ENCODE assay signal across 9 cellular contexts in genomic region chr19:40818480-40819399, GRCh38. TPM values are rescaled to one million over a fixed set of nuclear protein-coding genes. Genes with fewer than 3 reads are reported as not detected.
DNase-seq lines count a peak whose midpoint lies in the region; ATAC-seq and TF ChIP-seq lines count a peak whose summit lies in the region.
"Not testable (repeated sequence)": the region's sequence is repeated elsewhere in the genome, so short reads cannot be mapped to it uniquely, and the experiment has no call there.
"Had no signal": no experiment of that assay in that cellular context is flagged by ENCODE, and none has a peak within 500 bp of the region (broad histone marks: within the 10 kb centered on the region; RNA-seq: fewer than 3 reads in every experiment).

No MANE protein-coding gene starts in this region.

- not testable (repeated sequence) for TF ChIP-seq POLR2A in gastrocnemius medialis (IDR thresholded peaks at IDR 0.05); transverse colon (IDR thresholded peaks at IDR 0.05)

- not testable (repeated sequence) for H3K9me3 ChIP-seq in gastrocnemius medialis, transverse colon

- peaks cover 15 to 23% of the 10 kb centered on the region in 2 donors for H3K4me1 ChIP-seq in gastrocnemius medialis
- H3K4me1 ChIP-seq in transverse colon, result peaks cover 6 to 39% (median 19%) of the 10 kb centered on the region in 4 donors

- intact Hi-C loops in gastrocnemius medialis (cut with DNase I; ENCODE audit: low total_unique reads), result loop anchor here (1.0 kb wide), 1 partner anchor 156 kb away; no protein-coding TSS in a partner anchor
- intact Hi-C loops in transverse colon (cut with DNase I; ENCODE audit: low total_unique reads), result not testable (repeated sequence)

- H3K9me3 Mint-ChIP-seq in IgD-negative memory B cell; activated T-cell treated with anti-CD3 and anti-CD28 coated beads, Interleukin-2, amount 50 U/mL, for 24 hours: not testable (repeated sequence)

- not testable (repeated sequence) for H3K36me3 ChIP-seq in gastrocnemius medialis, transverse colon

- CTCF ChIA-PET in GM10248 (lab: Yijun Ruan, JAX) (interaction anchor here (0.8 to 4.1 kb wide), 18 partner anchors 9 to 174 kb away, joined by 3 to 60 read pairs (median 5); no protein-coding TSS in a partner anchor), RWPE1 (lab: Yijun Ruan, JAX) (interaction anchor here (0.9 to 1.8 kb wide), 3 partner anchors 17 to 156 kb away, joined by 3 to 11 read pairs (median 5); no protein-coding TSS in a partner anchor)

- peak overlapping the region; percentile 70 to 78 (median 78) for H3K27ac Mint-ChIP-seq in IgD-negative memory B cell
- peak overlapping the region; percentile 76 for H3K27ac Mint-ChIP-seq in activated T-cell treated with anti-CD3 and anti-CD28 coated beads, Interleukin-2, amount 50 U/mL, for 24 hours

- WGBS in transverse colon (ENCODE audit: low coverage in 1 of 2), 2 donors, result 29 to 100% methylated on average over 1 to 24 of the region's 36 CpGs

- H3K4me3 ChIP-seq in gastrocnemius medialis (peak overlapping the region in 3 of 4 donors; percentile 17 to 53 (median 23)), transverse colon (peak overlapping the region in 2 of 4 donors; percentile 17 to 34)

- not testable (repeated sequence) for TF ChIP-seq EP300 in transverse colon (IDR thresholded peaks at IDR 0.05; ENCODE audit: low read depth)

- H3K27me3 Mint-ChIP-seq in IgD-negative memory B cell; activated T-cell treated with anti-CD3 and anti-CD28 coated beads, Interleukin-2, amount 50 U/mL, for 24 hours: not testable (repeated sequence)

- DNase-seq in GM10248 (ENCODE audit: extremely low spot score); RWPE1 (ENCODE audit: low spot score): not testable (repeated sequence)
- peak; percentile 88 for DNase-seq in activated T-cell treated with anti-CD3 and anti-CD28 coated beads, Interleukin-2, amount 50 U/mL, for 24 hours
- peak; percentile 43 for DNase-seq in dermis blood vessel endothelial cell
- DNase-seq in left lobe of liver (ENCODE audit: low spot score), result peak; percentile 88
- peak in 1 of 2 donors; percentile 59 for DNase-seq in gastrocnemius medialis
- peak; percentile 86 for DNase-seq in transverse colon

- POLR2A ChIA-PET in GM10248 (lab: Yijun Ruan, JAX); RWPE1 (lab: Yijun Ruan, JAX; ENCODE audit: low non-redundant PET): not testable (repeated sequence)

- H3K4me1 Mint-ChIP-seq in IgD-negative memory B cell, result peaks cover 17 to 29% (median 28%) of the 10 kb centered on the region in 3 donors
- H3K4me1 Mint-ChIP-seq in activated T-cell treated with anti-CD3 and anti-CD28 coated beads, Interleukin-2, amount 50 U/mL, for 24 hours (ENCODE audit: low read depth), result peaks cover 23% of the 10 kb centered on the region

- H3K27me3 ChIP-seq in gastrocnemius medialis, transverse colon: not testable (repeated sequence)

- H3K36me3 Mint-ChIP-seq in IgD-negative memory B cell; activated T-cell treated with anti-CD3 and anti-CD28 coated beads, Interleukin-2, amount 50 U/mL, for 24 hours (ENCODE audit: low read depth): not testable (repeated sequence)

- ATAC-seq in left lobe of liver, result peak; percentile 83
- ATAC-seq in gastrocnemius medialis, result peak in 1 of 2 donors; percentile 51

- H3K27ac ChIP-seq in RWPE1 (peak overlapping the region; percentile 74), gastrocnemius medialis (peak overlapping the region in 2 of 4 donors; percentile 41 to 59), transverse colon (peak overlapping the region; percentile 50 to 70 (median 54))

- TF ChIP-seq CTCF in GM10248 (IDR thresholded peaks at IDR 0.05; ENCODE audit: control extremely low read depth, extremely low read depth, low read depth, missing control alignments) (peak; percentile 39), RWPE1 (conservative IDR thresholded peaks at IDR 0.05; ENCODE audit: low read depth) (peak; percentile 75), gastrocnemius medialis (IDR thresholded peaks at IDR 0.05 in 4 of 5, conservative IDR thresholded peaks at IDR 0.05 in 1 of 5) (peak in 1 of 5 experiments; percentile 25), transverse colon (IDR thresholded peaks at IDR 0.05) (peak; percentile 26 to 53 (median 33))

- H3K4me3 Mint-ChIP-seq in IgD-negative memory B cell, result peak overlapping the region; percentile 79 to 94 (median 87)
- H3K4me3 Mint-ChIP-seq in activated T-cell treated with anti-CD3 and anti-CD28 coated beads, Interleukin-2, amount 50 U/mL, for 24 hours, result peak overlapping the region; percentile 72

- in situ Hi-C loops in gastrocnemius medialis (cut with MboI; ENCODE audit: low sequenced_read_pairs in 4 of 4), result loop anchor here in 2 of 4 donors (5.0 to 10.0 kb wide), 2 partner anchors 64 to 156 kb away; partner anchors contain the start of genes ACTMAP (in 1 of the 2) and SNRPA (in 1 of the 2)
- in situ Hi-C loops in transverse colon (cut with MboI; ENCODE audit: low pct_ligation_motif_present in 1 of 4, low pct_unique_long_range_greater_than_20kb in 1 of 4, low sequenced_read_pairs in 3 of 4), result loop anchor here in 2 of 4 donors (10.0 to 25.0 kb wide), 2 partner anchors 106 to 154 kb away; partner anchors contain the start of genes COQ8B (in 1 of the 2) and ITPKC (in 1 of the 2)

RNA-seq across cellular contexts. Expression of gene EGLN2, which starts 19.7 kb away (rescaled TPM):
- 181 TPM for polyA plus RNA-seq in IgD-negative memory B cell
- total RNA-seq in dermis blood vessel endothelial cell (159 and 197 TPM in 2 replicates), left lobe of liver (42.2 TPM), gastrocnemius medialis (10 to 100 TPM; 42.7 to 56.6 (median 47.9) TPM), transverse colon (100 to 1,000 TPM; 102 to 123 (median 115) TPM)

RNA-seq across cellular contexts. Expression of gene CYP2A6, which starts 31.5 kb away (rescaled TPM):
- polyA plus RNA-seq in IgD-negative memory B cell, result not detected
- total RNA-seq in dermis blood vessel endothelial cell (not detected in 2 replicates), left lobe of liver (2,152 TPM), gastrocnemius medialis (under 1 TPM in 2 of 4 donors, not detected in 2; 0.16 to 0.20 TPM), transverse colon (not detected)
- total RNA-seq: glomerular endothelial cell had no signal

RNA-seq across cellular contexts. Expression of gene RAB4B, which starts 40.7 kb away (rescaled TPM):
- 141 TPM for polyA plus RNA-seq in IgD-negative memory B cell
- total RNA-seq in dermis blood vessel endothelial cell (15.6 and 21.3 TPM in 2 replicates), left lobe of liver (9.0 TPM), gastrocnemius medialis (10 to 100 TPM; 14.9 to 27.2 (median 19.7) TPM), transverse colon (10 to 100 TPM; 25.9 to 84.2 (median 68.1) TPM)

RNA-seq across cellular contexts. Expression of gene MIA, which starts 43.4 kb away (rescaled TPM):
- polyA plus RNA-seq in IgD-negative memory B cell, result not detected
- 0.68 TPM in 1 of 2 replicates, not detected in the other for total RNA-seq in dermis blood vessel endothelial cell
- total RNA-seq in left lobe of liver, result 0.43 TPM
- total RNA-seq in gastrocnemius medialis, result not detected
- 10 to 100 TPM in 1 of 4 donors, 1 to 10 TPM in 1, not detected in 2; 5.7 to 23.3 TPM for total RNA-seq in transverse colon
- total RNA-seq: glomerular endothelial cell had no signal

Comparison
In these comparisons a context has a peak if more than half of its experiments do, and no peak if none do; other contexts are left out.
1. RNA of gene CYP2A6, which starts 31.5 kb away (total RNA-seq): 2,152 TPM in left lobe of liver (single experiment); 0.16 to 0.20 TPM in gastrocnemius medialis, not detected in dermis blood vessel endothelial cell and not detected in transverse colon; every median in the first group is over 1,000 times any median in the second.